ENCODE assay signal across 20 cellular contexts in genomic region chr2:152847067-152847466, GRCh38.
DNase-seq lines count a peak whose midpoint lies in the region; ATAC-seq, FAIRE-seq and TF ChIP-seq lines count a peak whose summit lies in the region.
"Had no signal": no experiment of that assay in that cellular context is flagged by ENCODE, and none has a peak within 500 bp of the region (broad histone marks: within the 10 kb centered on the region; RNA-seq: fewer than 3 reads in every experiment).

No MANE protein-coding gene starts in this region.

- H2BK120ac ChIP-seq in mesendoderm (ENCODE audit: low read depth, low read length) = no peak overlapping the region

- no peak overlapping the region for H3K4me3 ChIP-seq in bronchial epithelial cell (ENCODE audit: low read depth, low read length)
- no peak overlapping the region for H3K4me3 ChIP-seq in mesendoderm (ENCODE audit: low read length)
- H3K4me3 ChIP-seq: BLaER1, colonic mucosa, Peyer's patch had no signal

- H2BK15ac ChIP-seq in mesendoderm (replicated peaks; ENCODE audit: low read depth) = no peak overlapping the region

- no peak overlapping the region for H3K4ac ChIP-seq in mesendoderm (ENCODE audit: low read depth, low read length)

- no peak overlapping the region for H3K23ac ChIP-seq in mesendoderm (ENCODE audit: low read length)

- no CpG with 5 or more reads among the region's 3 CpGs for WGBS in mesendoderm (ENCODE audit: extremely low coverage, insufficient coverage, low lambda C conversion rate)

- no peaks in the 10 kb centered on the region for H3K79me1 ChIP-seq in mesendoderm (ENCODE audit: low read length)

- H2AK5ac ChIP-seq in mesendoderm (ENCODE audit: low read length) = no peak overlapping the region

- H3K18ac ChIP-seq in mesendoderm (ENCODE audit: low read length) = peak overlapping the region; percentile 60

- H4K8ac ChIP-seq in mesendoderm (ENCODE audit: low read depth, low read length) = no peak overlapping the region

- no peak for ATAC-seq in GM21825 (IDR thresholded peaks at IDR 0.05; ENCODE audit: unreplicated experiment)
- ATAC-seq: T-cell had no signal

- H3K4me2 ChIP-seq in mesendoderm (ENCODE audit: low read length) = no peak overlapping the region
- H3K4me2 ChIP-seq: BLaER1 had no signal

- no peak overlapping the region for H3K56ac ChIP-seq in mesendoderm (ENCODE audit: low read length)

- no peak overlapping the region for H3K27ac ChIP-seq in mesendoderm (ENCODE audit: low read depth, low read length)
- H3K27ac ChIP-seq: BLaER1, colonic mucosa, epithelial cell of prostate, parathyroid adenoma, Peyer's patch had no signal

- H4K5ac ChIP-seq in mesendoderm (ENCODE audit: low read length) = no peak overlapping the region

- no peak for FAIRE-seq in bronchial epithelial cell (lab: Jason Lieb, UNC)

- TF ChIP-seq CTCF in bronchial epithelial cell (IDR thresholded peaks at IDR 0.05; ENCODE audit: insufficient read depth, low read length, severe bottlenecking) = no peak

- DNase-seq in AG08396 (ENCODE audit: low spot score) = peak; percentile 33
- peak; percentile 67 for DNase-seq in HT1080 (ENCODE audit: low read depth)
- DNase-seq in bronchial epithelial cell (ENCODE audit: low read depth) = peak; percentile 22
- DNase-seq in mesendoderm = peak; percentile 59
- DNase-seq in NCI-H1930 (lab: John Stamatoyannopoulos, UW) = no peak
- DNase-seq in putamen (ENCODE audit: low spot score) = no peak
- DNase-seq in amygdala (lab: John Stamatoyannopoulos, UW) = no peak
- DNase-seq: activated B cell treated with CpG ODN at 0.5 μM for 24 hours; activated effector memory CD4-positive, alpha-beta T cell treated with Interleukin-2 at 50 U/mL for 16 hours; anterior cingulate cortex; colonic mucosa; NCI-H187 treated with DMSO at 0.1 percent for 48 hours; NCI-H748 treated with DMSO at 0.1 percent for 48 hours; Peyer's patch; stimulated activated naive CD4-positive, alpha-beta T cell treated with Interleukin-2 at 50 U/mL for 16 hours; T-cell had no signal

- no peaks in the 10 kb centered on the region for H3K79me2 ChIP-seq in mesendoderm (ENCODE audit: control insufficient read depth, insufficient read depth, low read length)
- H3K79me2 ChIP-seq: parathyroid adenoma had no signal

- H3K27me3 ChIP-seq in bronchial epithelial cell (ENCODE audit: control insufficient read depth, insufficient read depth, low read length) (no peaks in the 10 kb centered on the region), mesendoderm (ENCODE audit: insufficient read depth, low read length, poor library complexity) (no peaks in the 10 kb centered on the region)
- H3K27me3 ChIP-seq: BLaER1, colonic mucosa, Peyer's patch had no signal

- H3K9ac ChIP-seq in mesendoderm (ENCODE audit: low read length) = no peak overlapping the region
- H3K9ac ChIP-seq: BLaER1, parathyroid adenoma had no signal

- H3K36me3 ChIP-seq in bronchial epithelial cell (ENCODE audit: control insufficient read depth, insufficient read depth, low read length) (no peaks in the 10 kb centered on the region), mesendoderm (ENCODE audit: control insufficient read depth, insufficient read depth, low read length) (no peaks in the 10 kb centered on the region)
- H3K36me3 ChIP-seq: BLaER1, colonic mucosa, Peyer's patch had no signal

- no peaks in the 10 kb centered on the region for H3K4me1 ChIP-seq in mesendoderm (ENCODE audit: control insufficient read depth, low read depth, low read length)
- H3K4me1 ChIP-seq: BLaER1, colonic mucosa, parathyroid adenoma, Peyer's patch had no signal

- H2BK5ac ChIP-seq in mesendoderm (ENCODE audit: low read length) = no peak overlapping the region

Comparison
In these comparisons a context has a peak if more than half of its experiments do, and no peak if none do; other contexts are left out.
1. DNase-seq: peak in AG08396 (single experiment), HT1080 (single experiment), bronchial epithelial cell (single experiment) and mesendoderm (single experiment); none in NCI-H1930 (0 of 2), putamen (single experiment) and amygdala (0 of 56).